In genomic region chr13:20566917-20567755, GRCh38 we compare ENCODE assay signal across 1 cellular context.
TF ChIP-seq lines count a peak whose summit lies in the region.

A gene with protein sequence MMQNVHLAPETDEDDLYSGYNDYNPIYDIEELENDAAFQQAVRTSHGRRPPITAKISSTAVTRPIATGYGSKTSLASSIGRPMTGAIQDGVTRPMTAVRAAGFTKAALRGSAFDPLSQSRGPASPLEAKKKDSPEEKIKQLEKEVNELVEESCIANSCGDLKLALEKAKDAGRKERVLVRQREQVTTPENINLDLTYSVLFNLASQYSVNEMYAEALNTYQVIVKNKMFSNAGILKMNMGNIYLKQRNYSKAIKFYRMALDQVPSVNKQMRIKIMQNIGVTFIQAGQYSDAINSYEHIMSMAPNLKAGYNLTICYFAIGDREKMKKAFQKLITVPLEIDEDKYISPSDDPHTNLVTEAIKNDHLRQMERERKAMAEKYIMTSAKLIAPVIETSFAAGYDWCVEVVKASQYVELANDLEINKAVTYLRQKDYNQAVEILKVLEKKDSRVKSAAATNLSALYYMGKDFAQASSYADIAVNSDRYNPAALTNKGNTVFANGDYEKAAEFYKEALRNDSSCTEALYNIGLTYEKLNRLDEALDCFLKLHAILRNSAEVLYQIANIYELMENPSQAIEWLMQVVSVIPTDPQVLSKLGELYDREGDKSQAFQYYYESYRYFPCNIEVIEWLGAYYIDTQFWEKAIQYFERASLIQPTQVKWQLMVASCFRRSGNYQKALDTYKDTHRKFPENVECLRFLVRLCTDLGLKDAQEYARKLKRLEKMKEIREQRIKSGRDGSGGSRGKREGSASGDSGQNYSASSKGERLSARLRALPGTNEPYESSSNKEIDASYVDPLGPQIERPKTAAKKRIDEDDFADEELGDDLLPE (plus strand): TSS chr13:20567157. CDS start chr13:20574386, 7,229 bp downstream.

TF ChIP-seq in HepG2, 621 proteins besides CTCF, POLR2A, EP300 and RAD21 (continued from another document and continues in another):
- peak; percentile 68 for TF ChIP-seq ZFP91 (CRISPR knock-in tag; IDR thresholded peaks at IDR 0.05; ENCODE audit: borderline replicate concordance)
- TF ChIP-seq HMGXB4 (CRISPR knock-in tag; IDR thresholded peaks at IDR 0.05; ENCODE audit: borderline replicate concordance in 1 of 2, low read depth in 1 of 2): peak; percentile 28 to 55; a peak in 3 of 4 replicates
- TF ChIP-seq CEBPG (CRISPR knock-in tag; IDR thresholded peaks at IDR 0.05): 0 out of 2 replicates have a peak, but pooled peaks have one; percentile 1
- TF ChIP-seq, protein P1, sequence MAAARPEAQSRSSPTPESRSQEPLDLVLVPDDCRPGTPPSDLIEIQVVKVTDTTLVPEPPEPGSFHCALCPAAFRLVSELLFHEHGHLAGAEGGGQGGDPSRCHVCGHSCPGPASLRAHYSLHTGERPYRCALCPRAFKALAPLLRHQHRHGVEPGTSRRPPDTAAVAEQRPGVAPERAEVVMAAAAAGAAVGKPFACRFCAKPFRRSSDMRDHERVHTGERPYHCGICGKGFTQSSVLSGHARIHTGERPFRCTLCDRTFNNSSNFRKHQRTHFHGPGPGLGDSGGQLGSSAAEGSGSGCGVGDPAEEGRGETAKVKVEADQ (CRISPR knock-in tag; IDR thresholded peaks at IDR 0.05; ENCODE audit: borderline replicate concordance): no peak
- TF ChIP-seq, protein P2, sequence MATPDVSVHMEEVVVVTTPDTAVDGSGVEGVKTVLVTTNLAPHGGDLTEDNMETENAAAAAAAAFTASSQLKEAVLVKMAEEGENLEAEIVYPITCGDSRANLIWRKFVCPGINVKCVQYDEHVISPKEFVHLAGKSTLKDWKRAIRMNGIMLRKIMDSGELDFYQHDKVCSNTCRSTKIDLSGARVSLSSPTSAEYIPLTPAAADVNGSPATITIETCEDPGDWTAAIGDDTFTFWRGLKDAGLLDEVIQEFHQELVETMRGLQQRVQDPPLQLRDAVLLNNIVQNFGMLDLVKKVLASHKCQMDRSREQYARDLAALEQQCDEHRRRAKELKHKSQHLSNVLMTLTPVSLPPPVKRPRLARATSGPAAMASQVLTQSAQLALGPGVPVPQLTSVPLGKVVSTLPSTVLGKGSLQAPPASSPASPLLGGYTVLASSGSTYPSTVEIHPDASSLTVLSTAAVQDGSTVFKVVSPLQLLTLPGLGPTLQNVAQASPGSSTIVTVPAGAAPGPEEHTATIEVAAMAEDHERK (CRISPR knock-in tag; IDR thresholded peaks at IDR 0.05; ENCODE audit: low read depth): no peak
- TF ChIP-seq ZNF546 (CRISPR knock-in tag; conservative IDR thresholded peaks at IDR 0.05): no peak; the same call in 1 of the 2 replicates
- 0 out of 2 replicates have a peak, but pooled peaks have one; percentile 67 for TF ChIP-seq REXO4 (CRISPR knock-in tag; IDR thresholded peaks at IDR 0.05; ENCODE audit: borderline replicate concordance)
- TF ChIP-seq NCOA1 (CRISPR knock-in tag; IDR thresholded peaks at IDR 0.05): no peak
- peak; percentile 78 for TF ChIP-seq RBM39 (IDR thresholded peaks at IDR 0.05; ENCODE audit: low read depth, low read length, poor library complexity, severe bottlenecking)
- TF ChIP-seq PRDM10 (CRISPR knock-in tag; IDR thresholded peaks at IDR 0.05; ENCODE audit: low read depth): 0 out of 2 replicates have a peak, but pooled peaks have one; percentile 30
- TF ChIP-seq ZNF879 (CRISPR knock-in tag; IDR thresholded peaks at IDR 0.05): peak; percentile 20; the same call in 1 of the 2 replicates
- 0 out of 2 replicates have a peak, but pooled peaks have one; percentile 3 for TF ChIP-seq STAG1 (CRISPR knock-in tag; IDR thresholded peaks at IDR 0.05)
- TF ChIP-seq ZNF317 (CRISPR knock-in tag; IDR thresholded peaks at IDR 0.05): peak; percentile 49; the same call in 1 of the 2 replicates
- TF ChIP-seq ZNF788 (CRISPR knock-in tag; IDR thresholded peaks at IDR 0.05; ENCODE audit: borderline replicate concordance): peak; percentile 39; the same call in 1 of the 2 replicates
- TF ChIP-seq AHR (CRISPR knock-in tag; IDR thresholded peaks at IDR 0.05): no peak
- peak; percentile 3; the same call in 1 of the 2 replicates for TF ChIP-seq RARA (CRISPR knock-in tag; IDR thresholded peaks at IDR 0.05)
- TF ChIP-seq HMG20A (CRISPR knock-in tag; IDR thresholded peaks at IDR 0.05; ENCODE audit: borderline replicate concordance): no peak
- TF ChIP-seq, protein P3, sequence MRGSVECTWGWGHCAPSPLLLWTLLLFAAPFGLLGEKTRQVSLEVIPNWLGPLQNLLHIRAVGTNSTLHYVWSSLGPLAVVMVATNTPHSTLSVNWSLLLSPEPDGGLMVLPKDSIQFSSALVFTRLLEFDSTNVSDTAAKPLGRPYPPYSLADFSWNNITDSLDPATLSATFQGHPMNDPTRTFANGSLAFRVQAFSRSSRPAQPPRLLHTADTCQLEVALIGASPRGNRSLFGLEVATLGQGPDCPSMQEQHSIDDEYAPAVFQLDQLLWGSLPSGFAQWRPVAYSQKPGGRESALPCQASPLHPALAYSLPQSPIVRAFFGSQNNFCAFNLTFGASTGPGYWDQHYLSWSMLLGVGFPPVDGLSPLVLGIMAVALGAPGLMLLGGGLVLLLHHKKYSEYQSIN (CRISPR knock-in tag; IDR thresholded peaks at IDR 0.05; ENCODE audit: borderline replicate concordance): no peak
- TF ChIP-seq PRMT3 (CRISPR knock-in tag; IDR thresholded peaks at IDR 0.05; ENCODE audit: borderline replicate concordance, low read depth): no peak
- TF ChIP-seq, protein P4, sequence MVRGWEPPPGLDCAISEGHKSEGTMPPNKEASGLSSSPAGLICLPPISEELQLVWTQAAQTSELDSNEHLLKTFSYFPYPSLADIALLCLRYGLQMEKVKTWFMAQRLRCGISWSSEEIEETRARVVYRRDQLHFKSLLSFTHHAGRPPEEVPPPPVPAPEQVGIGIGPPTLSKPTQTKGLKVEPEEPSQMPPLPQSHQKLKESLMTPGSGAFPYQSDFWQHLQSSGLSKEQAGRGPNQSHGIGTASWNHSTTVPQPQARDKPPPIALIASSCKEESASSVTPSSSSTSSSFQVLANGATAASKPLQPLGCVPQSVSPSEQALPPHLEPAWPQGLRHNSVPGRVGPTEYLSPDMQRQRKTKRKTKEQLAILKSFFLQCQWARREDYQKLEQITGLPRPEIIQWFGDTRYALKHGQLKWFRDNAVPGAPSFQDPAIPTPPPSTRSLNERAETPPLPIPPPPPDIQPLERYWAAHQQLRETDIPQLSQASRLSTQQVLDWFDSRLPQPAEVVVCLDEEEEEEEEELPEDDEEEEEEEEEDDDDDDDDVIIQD (CRISPR knock-in tag; IDR thresholded peaks at IDR 0.05; ENCODE audit: low read depth): no peak
- no peak for TF ChIP-seq GTF3A (CRISPR knock-in tag; conservative IDR thresholded peaks at IDR 0.05)
- peak; percentile 72; the same call in 1 of the 2 replicates for TF ChIP-seq ZNF761 (CRISPR knock-in tag; conservative IDR thresholded peaks at IDR 0.05)
- TF ChIP-seq, protein P5, sequence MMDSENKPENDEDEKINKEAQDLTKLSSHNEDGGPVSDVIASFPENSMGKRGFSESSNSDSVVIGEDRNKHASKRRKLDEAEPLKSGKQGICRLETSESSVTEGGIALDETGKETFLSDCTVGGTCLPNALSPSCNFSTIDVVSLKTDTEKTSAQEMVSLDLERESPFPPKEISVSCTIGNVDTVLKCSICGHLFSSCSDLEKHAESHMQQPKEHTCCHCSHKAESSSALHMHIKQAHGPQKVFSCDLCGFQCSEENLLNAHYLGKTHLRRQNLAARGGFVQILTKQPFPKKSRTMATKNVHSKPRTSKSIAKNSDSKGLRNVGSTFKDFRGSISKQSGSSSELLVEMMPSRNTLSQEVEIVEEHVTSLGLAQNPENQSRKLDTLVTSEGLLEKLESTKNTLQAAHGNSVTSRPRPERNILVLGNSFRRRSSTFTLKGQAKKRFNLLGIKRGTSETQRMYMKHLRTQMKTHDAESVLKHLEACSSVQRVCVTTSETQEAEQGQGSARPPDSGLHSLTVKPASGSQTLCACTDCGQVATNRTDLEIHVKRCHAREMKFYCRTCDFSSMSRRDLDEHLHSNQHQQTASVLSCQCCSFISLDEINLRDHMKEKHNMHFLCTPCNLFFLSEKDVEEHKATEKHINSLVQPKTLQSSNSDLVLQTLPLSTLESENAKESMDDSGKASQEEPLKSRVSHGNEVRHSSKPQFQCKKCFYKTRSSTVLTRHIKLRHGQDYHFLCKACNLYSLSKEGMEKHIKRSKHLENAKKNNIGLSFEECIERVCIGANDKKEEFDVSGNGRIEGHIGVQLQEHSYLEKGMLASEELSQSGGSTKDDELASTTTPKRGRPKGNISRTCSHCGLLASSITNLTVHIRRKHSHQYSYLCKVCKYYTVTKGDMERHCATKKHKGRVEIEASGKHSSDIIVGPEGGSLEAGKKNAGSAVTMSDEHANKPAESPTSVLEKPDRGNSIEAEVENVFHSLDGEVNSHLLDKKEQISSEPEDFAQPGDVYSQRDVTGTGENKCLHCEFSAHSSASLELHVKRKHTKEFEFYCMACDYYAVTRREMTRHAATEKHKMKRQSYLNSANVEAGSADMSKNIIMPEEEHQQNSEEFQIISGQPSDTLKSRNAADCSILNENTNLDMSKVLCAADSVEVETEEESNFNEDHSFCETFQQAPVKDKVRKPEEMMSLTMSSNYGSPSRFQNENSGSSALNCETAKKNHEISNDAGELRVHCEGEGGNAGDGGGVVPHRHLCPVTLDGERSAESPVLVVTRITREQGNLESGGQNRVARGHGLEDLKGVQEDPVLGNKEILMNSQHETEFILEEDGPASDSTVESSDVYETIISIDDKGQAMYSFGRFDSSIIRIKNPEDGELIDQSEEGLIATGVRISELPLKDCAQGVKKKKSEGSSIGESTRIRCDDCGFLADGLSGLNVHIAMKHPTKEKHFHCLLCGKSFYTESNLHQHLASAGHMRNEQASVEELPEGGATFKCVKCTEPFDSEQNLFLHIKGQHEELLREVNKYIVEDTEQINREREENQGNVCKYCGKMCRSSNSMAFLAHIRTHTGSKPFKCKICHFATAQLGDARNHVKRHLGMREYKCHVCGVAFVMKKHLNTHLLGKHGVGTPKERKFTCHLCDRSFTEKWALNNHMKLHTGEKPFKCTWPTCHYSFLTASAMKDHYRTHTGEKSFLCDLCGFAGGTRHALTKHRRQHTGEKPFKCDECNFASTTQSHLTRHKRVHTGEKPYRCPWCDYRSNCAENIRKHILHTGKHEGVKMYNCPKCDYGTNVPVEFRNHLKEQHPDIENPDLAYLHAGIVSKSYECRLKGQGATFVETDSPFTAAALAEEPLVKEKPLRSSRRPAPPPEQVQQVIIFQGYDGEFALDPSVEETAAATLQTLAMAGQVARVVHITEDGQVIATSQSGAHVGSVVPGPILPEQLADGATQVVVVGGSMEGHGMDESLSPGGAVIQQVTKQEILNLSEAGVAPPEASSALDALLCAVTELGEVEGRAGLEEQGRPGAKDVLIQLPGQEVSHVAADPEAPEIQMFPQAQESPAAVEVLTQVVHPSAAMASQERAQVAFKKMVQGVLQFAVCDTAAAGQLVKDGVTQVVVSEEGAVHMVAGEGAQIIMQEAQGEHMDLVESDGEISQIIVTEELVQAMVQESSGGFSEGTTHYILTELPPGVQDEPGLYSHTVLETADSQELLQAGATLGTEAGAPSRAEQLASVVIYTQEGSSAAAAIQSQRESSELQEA (CRISPR knock-in tag; IDR thresholded peaks at IDR 0.05; ENCODE audit: not compliant biosample characterization): peak; percentile 55
- no peak for TF ChIP-seq ZNF570 (CRISPR knock-in tag; IDR thresholded peaks at IDR 0.05; ENCODE audit: borderline replicate concordance)
- TF ChIP-seq TOE1 (CRISPR knock-in tag; IDR thresholded peaks at IDR 0.05): no peak
- no peak for TF ChIP-seq EZH2 (conservative IDR thresholded peaks at IDR 0.05; ENCODE audit: low read depth, low read length)
- no peak for TF ChIP-seq ZNF232 (CRISPR knock-in tag; IDR thresholded peaks at IDR 0.05; ENCODE audit: borderline replicate concordance)
- TF ChIP-seq HNRNPK (IDR thresholded peaks at IDR 0.05; ENCODE audit: low read depth, low read length, poor library complexity, severe bottlenecking): no peak
